7 cellular contexts compared by ENCODE assay signal in genomic region chr11:71252434-71252781, GRCh38. TPM values are rescaled to one million over a fixed set of nuclear protein-coding genes. Genes with fewer than 3 reads are reported as not detected.
DNase-seq lines count a peak whose midpoint lies in the region; ATAC-seq and TF ChIP-seq lines count a peak whose summit lies in the region.

TSS of gene SHANK2 (minus strand) at chr11:71252577. CDS start at chr11:71147326, 105,251 bp downstream.

- peak within 1 kb of the TSS; percentile 95 for H3K4me3 ChIP-seq in HUES48 (ENCODE audit: low read depth, low read length)
- H3K4me3 ChIP-seq in liver (ENCODE audit: low read depth in 1 of 3, low read length in 3 of 3): peak within 1 kb of the TSS; percentile 75 to 89 (median 76)
- H3K4me3 ChIP-seq in suprapubic skin: peak within 1 kb of the TSS; percentile 55

- H3K4me3 Mint-ChIP-seq in stimulated activated effector memory CD8-positive, alpha-beta T cell treated with anti-CD3 and anti-CD28 coated beads, Interleukin-12 subunit alpha, Interleukin-12 subunit beta, amount 100 ng/mL, for 72 hours: no peak within 1 kb of the TSS

- TF ChIP-seq RAD21 in liver (IDR thresholded peaks at IDR 0.05): no peak

- no peaks in the 10 kb centered on the region for H3K36me3 Mint-ChIP-seq in stimulated activated effector memory CD8-positive, alpha-beta T cell treated with anti-CD3 and anti-CD28 coated beads, Interleukin-12 subunit alpha, Interleukin-12 subunit beta, amount 100 ng/mL, for 72 hours

- H3K9me3 Mint-ChIP-seq in stimulated activated effector memory CD8-positive, alpha-beta T cell treated with anti-CD3 and anti-CD28 coated beads, Interleukin-12 subunit alpha, Interleukin-12 subunit beta, amount 100 ng/mL, for 72 hours: no peaks in the 10 kb centered on the region

- no peak for TF ChIP-seq POLR2A in suprapubic skin (IDR thresholded peaks at IDR 0.05)

- peaks cover 52% of the 10 kb centered on the region for H3K4me1 ChIP-seq in HUES48 (ENCODE audit: control insufficient read depth, insufficient read depth, low read length)
- peaks cover 8 to 42% (median 32%) of the 10 kb centered on the region in 4 donors for H3K4me1 ChIP-seq in liver (ENCODE audit: control insufficient read depth in 4 of 4, insufficient read depth in 4 of 4, low read length in 3 of 4)
- peaks cover 30% of the 10 kb centered on the region for H3K4me1 ChIP-seq in suprapubic skin

- H3K27ac Mint-ChIP-seq in stimulated activated effector memory CD8-positive, alpha-beta T cell treated with anti-CD3 and anti-CD28 coated beads, Interleukin-12 subunit alpha, Interleukin-12 subunit beta, amount 100 ng/mL, for 72 hours: no peak within 1 kb of the TSS

- TF ChIP-seq CTCF in liver (IDR thresholded peaks at IDR 0.05; ENCODE audit: low read depth, low read length, missing input control) (no peak), suprapubic skin (IDR thresholded peaks at IDR 0.05) (no peak)

- ATAC-seq in GM21528 (IDR thresholded peaks at IDR 0.05; ENCODE audit: low FRiP score, unreplicated experiment) (no peak), HG03175 (IDR thresholded peaks at IDR 0.05; ENCODE audit: unreplicated experiment) (no peak)
- no peak for ATAC-seq in stimulated activated effector memory CD8-positive, alpha-beta T cell treated with anti-CD3 and anti-CD28 coated beads, Interleukin-12 subunit alpha, Interleukin-12 subunit beta, amount 100 ng/mL, for 72 hours

- H3K4me1 Mint-ChIP-seq in stimulated activated effector memory CD8-positive, alpha-beta T cell treated with anti-CD3 and anti-CD28 coated beads, Interleukin-12 subunit alpha, Interleukin-12 subunit beta, amount 100 ng/mL, for 72 hours: no peaks in the 10 kb centered on the region

- H3K36me3 ChIP-seq in HUES48 (ENCODE audit: control insufficient read depth, insufficient read depth, low read length) (0 out of 2 replicates have a peak, but pooled peaks cover 4% of the 10 kb centered on the region), liver (ENCODE audit: control insufficient read depth in 4 of 4, insufficient read depth in 3 of 4, low read depth in 1 of 4, low read length in 3 of 4) (no peaks in the 10 kb centered on the region), suprapubic skin (no peaks in the 10 kb centered on the region)

- peak within 1 kb of the TSS; percentile 42 for H3K27ac ChIP-seq in HUES48 (ENCODE audit: low read depth, low read length)
- peak within 1 kb of the TSS; percentile 91 to 95 for H3K27ac ChIP-seq in liver (ENCODE audit: low read depth in 1 of 2, low read length in 2 of 2)
- peak within 1 kb of the TSS; percentile 82 for H3K27ac ChIP-seq in suprapubic skin

- H3K9me3 ChIP-seq in HUES48 (ENCODE audit: control insufficient read depth, insufficient read depth, low read length): no peaks in the 10 kb centered on the region
- no peaks in the 10 kb centered on the region for H3K9me3 ChIP-seq in liver (ENCODE audit: control insufficient read depth in 4 of 4, low read length in 3 of 4)
- H3K9me3 ChIP-seq in suprapubic skin: no peaks in the 10 kb centered on the region

- in situ Hi-C loops in T47D (cut with HindIII; ENCODE audit: low pct_unique_long_range_greater_than_20kb, low sequenced_read_pairs): no loop called here

- under 1% methylated on average over 55 of the region's 55 CpGs for WGBS in liver
- no CpG with 5 or more reads among the region's 55 CpGs for WGBS in suprapubic skin

- H3K9ac ChIP-seq in HUES48 (ENCODE audit: low read depth, low read length): peak within 1 kb of the TSS; percentile 85
- H3K9ac ChIP-seq in liver (ENCODE audit: low read depth in 1 of 2, low read length in 2 of 2): peak within 1 kb of the TSS; percentile 43 to 82

- TF ChIP-seq EP300 in suprapubic skin (IDR thresholded peaks at IDR 0.05): no peak

- DNase-seq in T47D (ENCODE audit: low read depth in 1 of 2, low spot score in 1 of 2): peak; percentile 81 to 84
- no peak for DNase-seq in suprapubic skin (ENCODE audit: low spot score in 2 of 2)
- no peak for DNase-seq in stimulated activated effector memory CD8-positive, alpha-beta T cell treated with anti-CD3 and anti-CD28 coated beads, Interleukin-12 subunit alpha, Interleukin-12 subunit beta, amount 100 ng/mL, for 72 hours (ENCODE audit: low spot score in 2 of 2)

- H3K27me3 ChIP-seq in HUES48 (ENCODE audit: control insufficient read depth, insufficient read depth, low read length) (peaks cover 7% of the 10 kb centered on the region), liver (ENCODE audit: control insufficient read depth in 4 of 4, insufficient read depth in 4 of 4, low read length in 3 of 4) (no peaks in the 10 kb centered on the region), suprapubic skin (peaks cover 89% of the 10 kb centered on the region)

TF ChIP-seq in liver, 16 proteins besides CTCF, POLR2A, EP300 and RAD21:
- no peak for TF ChIP-seq GABPA (IDR thresholded peaks at IDR 0.05 in 1 of 2, conservative IDR thresholded peaks at IDR 0.05 in 1 of 2)
- no peak for TF ChIP-seq FOXA1 (IDR thresholded peaks at IDR 0.05)
- no peak for TF ChIP-seq MAX (IDR thresholded peaks at IDR 0.05)
- no peak for TF ChIP-seq FOXA2 (IDR thresholded peaks at IDR 0.05)
- TF ChIP-seq REST (IDR thresholded peaks at IDR 0.05): no peak
- no peak for TF ChIP-seq HNF4G (IDR thresholded peaks at IDR 0.05)
- TF ChIP-seq YY1 (IDR thresholded peaks at IDR 0.05): no peak
- no peak for TF ChIP-seq RXRA (IDR thresholded peaks at IDR 0.05)
- no peak for TF ChIP-seq NR2F2 (IDR thresholded peaks at IDR 0.05)
- TF ChIP-seq EGR1 (IDR thresholded peaks at IDR 0.05; ENCODE audit: low read depth in 2 of 2): no peak
TF ChIP-seq in liver: peak in this region for 0.

RNA-seq across cellular contexts. Expression of gene SHANK2, which starts in this region (rescaled TPM):
- total RNA-seq in liver: 10 to 100 TPM; 15.8 to 36.4 TPM
- polyA plus RNA-seq in liver: 1 to 10 TPM; 5.4 to 9.0 TPM
- 10 to 100 TPM in 2 of 4 donors, 1 to 10 TPM in 2; 5.9 to 14.0 (median 10.1) TPM for total RNA-seq in suprapubic skin

Comparison
In these comparisons a context has a peak if more than half of its experiments do, and no peak if none do; other contexts are left out.
1. H3K27ac ChIP-seq: peak in every context shown above with its lines; median percentile 93 in liver; 82 in suprapubic skin; 42 in HUES48.
2. DNase-seq: peak in T47D (2 of 2); none in suprapubic skin (0 of 2) and stimulated activated effector memory CD8-positive, alpha-beta T cell treated with anti-CD3 and anti-CD28 coated beads, Interleukin-12 subunit alpha, Interleukin-12 subunit beta, amount 100 ng/mL, for 72 hours (0 of 2).
3. Peak in every context shown above with its lines, with median percentiles within 50 percentile points of each other: H3K4me3 ChIP-seq.